9 cellular contexts compared by ENCODE assay signal in the genomic region with DNA sequence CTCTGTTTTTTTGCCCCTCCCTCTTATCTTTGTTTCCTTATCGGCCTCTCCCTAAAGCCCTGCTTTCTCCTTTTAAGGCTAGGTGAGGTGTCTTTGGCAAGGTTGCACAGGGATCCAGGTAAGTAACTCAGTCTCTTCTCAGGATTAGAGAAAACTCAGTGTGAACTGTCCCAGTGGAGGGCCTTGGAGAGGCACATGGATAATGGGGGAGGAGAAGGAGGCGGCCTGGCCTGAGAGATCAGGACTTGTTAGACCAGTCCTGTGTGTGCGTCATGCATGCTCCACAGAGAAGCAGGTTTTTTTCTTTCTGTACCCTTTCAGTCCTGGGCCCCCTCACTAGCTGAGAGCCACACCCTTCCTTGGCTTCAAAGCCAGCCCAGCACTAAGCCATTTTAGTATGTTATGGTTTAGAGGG. TPM values are rescaled to one million over a fixed set of nuclear protein-coding genes. Genes with fewer than 3 reads are reported as not detected.
DNase-seq lines count a peak whose midpoint lies in the region; ATAC-seq and TF ChIP-seq lines count a peak whose summit lies in the region.
"Had no signal": no experiment of that assay in that cellular context is flagged by ENCODE, and none has a peak within 500 bp of the region (broad histone marks: within the 10 kb centered on the region; RNA-seq: fewer than 3 reads in every experiment).

No MANE protein-coding gene starts in this region.

- H3K14ac ChIP-seq in mesenchymal stem cell (ENCODE audit: low read length in 2 of 2) = no peak overlapping the region

- no peaks in the 10 kb centered on the region for H3K27me3 ChIP-seq in mesenchymal stem cell (ENCODE audit: control insufficient read depth in 1 of 2, insufficient read depth in 1 of 2, low read length in 2 of 2)
- no peaks in the 10 kb centered on the region for H3K27me3 ChIP-seq in tibial artery
- no peaks in the 10 kb centered on the region for H3K27me3 ChIP-seq in CD4-positive, alpha-beta T cell (ENCODE audit: control insufficient read depth, insufficient read depth, low read length)

- no peak for TF ChIP-seq CTCF in tibial artery (IDR thresholded peaks at IDR 0.05)
- no peak for TF ChIP-seq CTCF in CD4-positive, alpha-beta T cell (IDR thresholded peaks at IDR 0.05)

- DNase-seq in NCI-H510A treated with DMSO at 0.1 percent for 48 hours (lab: John Stamatoyannopoulos, UW) (peak; percentile 50), ecto neural progenitor cell (ENCODE audit: low spot score) (peak; percentile 61), mesenchymal stem cell (peak; percentile 66), tibial artery (peak in 1 of 2 donors; percentile 70)
- no peak for DNase-seq in CD4-positive, alpha-beta T cell
- DNase-seq: activated CD4-positive, alpha-beta T cell treated with anti-CD3 and anti-CD28 coated beads, Interleukin-2, amount 50 U/mL, for 4 hours had no signal

- H3K4me3 ChIP-seq in mesenchymal stem cell (ENCODE audit: insufficient read depth in 1 of 2, low read depth in 1 of 2, low read length in 2 of 2) (no peak overlapping the region), tibial artery (no peak overlapping the region)

- H3K9me3 Mint-ChIP-seq in CD4-positive, alpha-beta T cell = no peaks in the 10 kb centered on the region
- H3K9me3 Mint-ChIP-seq: central memory CD8-positive, alpha-beta T cell had no signal

- no peak overlapping the region for H2AFZ ChIP-seq in mesenchymal stem cell (ENCODE audit: low read depth, low read length)

- intact Hi-C loops in tibial artery (cut with DNase I; ENCODE audit: low total_unique reads) = no loop called here
- intact Hi-C loops in CD4-positive, alpha-beta T cell (cut with DNase I, micrococcal nuclease) = no loop called here

- H3K9me3 ChIP-seq in mesenchymal stem cell (ENCODE audit: control insufficient read depth, low read length) (no peaks in the 10 kb centered on the region), tibial artery (no peaks in the 10 kb centered on the region)
- no peaks in the 10 kb centered on the region for H3K9me3 ChIP-seq in CD4-positive, alpha-beta T cell (ENCODE audit: control insufficient read depth, low read length)

- H3K23ac ChIP-seq in mesenchymal stem cell (ENCODE audit: low read length in 2 of 2) = no peak overlapping the region

- no peak overlapping the region for H3K4me3 Mint-ChIP-seq in CD4-positive, alpha-beta T cell
- H3K4me3 Mint-ChIP-seq: central memory CD8-positive, alpha-beta T cell had no signal

- H3K18ac ChIP-seq in mesenchymal stem cell (ENCODE audit: low read depth in 1 of 2, low read length in 2 of 2) = peak overlapping the region in 1 of 2 experiments; percentile 75

- H3K4me2 ChIP-seq in mesenchymal stem cell (ENCODE audit: low read length, poor library complexity, severe bottlenecking) = no peak overlapping the region

- no peak overlapping the region for H3K27ac ChIP-seq in mesenchymal stem cell (ENCODE audit: low read length, poor library complexity, severe bottlenecking)
- peak overlapping the region; percentile 23 to 87 for H3K27ac ChIP-seq in tibial artery
- H3K27ac ChIP-seq in CD4-positive, alpha-beta T cell (ENCODE audit: low read depth, low read length) = no peak overlapping the region

- H3K79me1 ChIP-seq in mesenchymal stem cell (replicated peaks; ENCODE audit: low read length, poor library complexity, severe bottlenecking) = peaks cover 2% of the 10 kb centered on the region

- H4K91ac ChIP-seq in mesenchymal stem cell (ENCODE audit: low read length) = no peak overlapping the region

- H2BK12ac ChIP-seq in mesenchymal stem cell (ENCODE audit: low read length in 2 of 2) = peak overlapping the region in 1 of 2 experiments; percentile 19

- POLR2A ChIA-PET in CD4-positive, alpha-beta T cell (lab: Charles Lee) = no interaction called here

- H2BK5ac ChIP-seq in mesenchymal stem cell (ENCODE audit: low read depth, low read length, poor library complexity, severe bottlenecking) = no peak overlapping the region

- peaks cover 11% of the 10 kb centered on the region for H3K4me1 ChIP-seq in mesenchymal stem cell (ENCODE audit: control insufficient read depth, insufficient read depth, low read depth, low read length)
- peaks cover 7 to 99% (median 74%) of the 10 kb centered on the region in 4 donors for H3K4me1 ChIP-seq in tibial artery

- H3K4ac ChIP-seq in mesenchymal stem cell (ENCODE audit: low read depth in 1 of 2, low read length in 2 of 2) = no peak overlapping the region

- H3K27ac Mint-ChIP-seq in CD4-positive, alpha-beta T cell = no peak overlapping the region

- H4K8ac ChIP-seq in mesenchymal stem cell (ENCODE audit: low read length) = no peak overlapping the region

- WGBS in mesenchymal stem cell = 50% methylated on average over 1 of the region's 3 CpGs

- H2BK15ac ChIP-seq in mesenchymal stem cell (ENCODE audit: low read depth, poor library complexity, severe bottlenecking) = no peak overlapping the region

- H3K4me1 Mint-ChIP-seq in CD4-positive, alpha-beta T cell (ENCODE audit: low read depth) = peaks cover 29% of the 10 kb centered on the region

- peak overlapping the region; percentile 3 for H2AK5ac ChIP-seq in mesenchymal stem cell (ENCODE audit: low read length, severe bottlenecking)

- H3K9ac ChIP-seq in mesenchymal stem cell (ENCODE audit: low read length) = no peak overlapping the region

- no peaks in the 10 kb centered on the region for H3K36me3 Mint-ChIP-seq in CD4-positive, alpha-beta T cell (ENCODE audit: low read depth)

- no peak overlapping the region for H2BK120ac ChIP-seq in mesenchymal stem cell (ENCODE audit: low read depth, low read length)

- no peak for ATAC-seq in CD4-positive, alpha-beta T cell (ENCODE audit: poor library complexity)
- no peak for ATAC-seq in GM19455 (IDR thresholded peaks at IDR 0.05; ENCODE audit: unreplicated experiment)
- no peak for ATAC-seq in GM21576 (IDR thresholded peaks at IDR 0.05; ENCODE audit: unreplicated experiment)

- CTCF ChIA-PET in CD4-positive, alpha-beta T cell (lab: Charles Lee) = interaction anchor here (1.3 kb wide), 1 partner anchor 10 kb away, joined by 5 read pairs; no protein-coding TSS in a partner anchor

- peaks cover 3% of the 10 kb centered on the region in 2 experiments for H3K36me3 ChIP-seq in mesenchymal stem cell (ENCODE audit: control insufficient read depth in 1 of 2, insufficient read depth in 2 of 2, low read depth in 1 of 2, low read length in 2 of 2)
- no peaks in the 10 kb centered on the region for H3K36me3 ChIP-seq in tibial artery

- H3K27me3 Mint-ChIP-seq in CD4-positive, alpha-beta T cell = no peaks in the 10 kb centered on the region
- H3K27me3 Mint-ChIP-seq: central memory CD8-positive, alpha-beta T cell had no signal

RNA-seq across cellular contexts. Expression of a gene that starts 19.9 kb away (rescaled TPM):
- polyA plus RNA-seq in mesenchymal stem cell (2013, experiment 1 of 2) = 66.8 TPM
- 64.0 TPM for polyA plus RNA-seq in mesenchymal stem cell (2013, experiment 2 of 2)
- total RNA-seq in CD4-positive, alpha-beta T cell = 10 to 100 TPM; 12.4 to 12.5 TPM

RNA-seq across cellular contexts. Expression of a gene that starts 29.9 kb away (rescaled TPM):
- not detected for polyA plus RNA-seq in mesenchymal stem cell (2013, experiment 1 of 2)
- not detected for polyA plus RNA-seq in mesenchymal stem cell (2013, experiment 2 of 2)
- total RNA-seq in CD4-positive, alpha-beta T cell = not detected

RNA-seq across cellular contexts. Expression of a gene that starts 40.2 kb away (rescaled TPM):
- polyA plus RNA-seq in mesenchymal stem cell (2013, experiment 1 of 2) = 210 TPM
- 217 TPM for polyA plus RNA-seq in mesenchymal stem cell (2013, experiment 2 of 2)
- 10 to 100 TPM; 48.0 to 48.5 TPM for total RNA-seq in CD4-positive, alpha-beta T cell

Comparison
In these comparisons a context has a peak if more than half of its experiments do, and no peak if none do; other contexts are left out.
1. DNase-seq: peak in NCI-H510A treated with DMSO at 0.1 percent for 48 hours (single experiment), ecto neural progenitor cell (single experiment) and mesenchymal stem cell (single experiment); none in CD4-positive, alpha-beta T cell (0 of 10).
2. H3K27ac ChIP-seq: peak in tibial artery (2 of 2); none in mesenchymal stem cell (single experiment) and CD4-positive, alpha-beta T cell (single experiment).